20 cellular contexts compared by ENCODE assay signal in genomic region chr18:45085916-45086624, GRCh38.
"Had no signal": no experiment of that assay in that cellular context is flagged by ENCODE, and none has a peak within 500 bp of the region (broad histone marks: within the 10 kb centered on the region; RNA-seq: fewer than 3 reads in every experiment).

No MANE protein-coding gene starts in this region.

- H3K27ac Mint-ChIP-seq: activated CD4-positive, alpha-beta T cell treated with anti-CD3 and anti-CD28 coated beads for 36 hours; activated CD8-positive, alpha-beta T cell treated with anti-CD3 and anti-CD28 coated beads for 36 hours; activated naive CD8-positive, alpha-beta T cell treated with anti-CD3 and anti-CD28 coated beads, Interleukin-2, amount 10 ng/mL, durations not matched to agents 7 days and 5 days; activated T-cell treated with anti-CD3 and anti-CD28 coated beads, Interleukin-2, amount 50 U/mL, for 24 hours; activated T-helper 2 cell treated with anti-CD3 and anti-CD28 coated beads, Interferon-gamma antibody, Interleukin-2, Interleukin-4, amounts not matched to agents 10 μg/mL and 5 μg/mL and 100 μg/mL, durations not matched to agents 14 hours and 24 hours and 36 hours; naive thymus-derived CD8-positive, alpha-beta T cell had no signal

- H3K27me3 ChIP-seq: gastrocnemius medialis, neutrophil, spleen, thyroid gland had no signal

- H3K79me2 ChIP-seq: parathyroid adenoma had no signal

- H3K4me3 ChIP-seq: dorsolateral prefrontal cortex, gastrocnemius medialis, spleen, thyroid gland had no signal

- H3K4me1 Mint-ChIP-seq: activated CD4-positive, alpha-beta T cell treated with anti-CD3 and anti-CD28 coated beads for 36 hours; activated naive CD8-positive, alpha-beta T cell treated with anti-CD3 and anti-CD28 coated beads, Interleukin-2, amount 10 ng/mL, durations not matched to agents 7 days and 5 days had no signal

- H3K4me3 Mint-ChIP-seq: activated CD4-positive, alpha-beta T cell treated with anti-CD3 and anti-CD28 coated beads for 36 hours; activated CD8-positive, alpha-beta T cell treated with anti-CD3 and anti-CD28 coated beads for 36 hours; activated naive CD8-positive, alpha-beta T cell treated with anti-CD3 and anti-CD28 coated beads, Interleukin-2, amount 10 ng/mL, durations not matched to agents 7 days and 5 days; activated T-cell treated with anti-CD3 and anti-CD28 coated beads, Interleukin-2, amount 50 U/mL, for 24 hours; naive thymus-derived CD8-positive, alpha-beta T cell had no signal

- H3K9me3 Mint-ChIP-seq: activated CD8-positive, alpha-beta T cell treated with anti-CD3 and anti-CD28 coated beads for 36 hours had no signal

- ATAC-seq: activated CD4-positive, alpha-beta T cell treated with anti-CD3 and anti-CD28 coated beads for 36 hours; activated CD8-positive, alpha-beta T cell treated with anti-CD3 and anti-CD28 coated beads for 36 hours; gastrocnemius medialis; left ventricle myocardium superior; naive thymus-derived CD8-positive, alpha-beta T cell had no signal

- DNase-seq: activated CD4-positive, alpha-beta T cell treated with anti-CD3 and anti-CD28 coated beads for 36 hours; activated CD8-positive, alpha-beta T cell treated with anti-CD3 and anti-CD28 coated beads for 36 hours; activated naive CD4-positive, alpha-beta T cell treated with Interleukin-2 at 50 U/mL for 16 hours; activated naive CD8-positive, alpha-beta T cell treated with anti-CD3 and anti-CD28 coated beads, Interleukin-2, amount 10 ng/mL, durations not matched to agents 7 days and 5 days; activated T-cell treated with anti-CD3 and anti-CD28 coated beads, Interleukin-2, amount 50 U/mL, for 24 hours; amygdala; central memory CD4-positive, alpha-beta T cell; dorsolateral prefrontal cortex; erythroblast; gastrocnemius medialis; kidney glomerular epithelial cell; left ventricle myocardium superior; naive thymus-derived CD8-positive, alpha-beta T cell; spleen; stimulated activated naive CD4-positive, alpha-beta T cell; thyroid gland; WERI-Rb-1 had no signal

- H3K9ac ChIP-seq: parathyroid adenoma had no signal

- H3K36me3 ChIP-seq: gastrocnemius medialis, neutrophil, spleen, thyroid gland, WERI-Rb-1 had no signal

- H2AFZ ChIP-seq: parathyroid adenoma had no signal

- H3K27ac ChIP-seq: dorsolateral prefrontal cortex, gastrocnemius medialis, neutrophil, parathyroid adenoma, spleen, thyroid gland, WERI-Rb-1 had no signal

- H3K9me3 ChIP-seq: gastrocnemius medialis, neutrophil, thyroid gland had no signal

- H3K36me3 Mint-ChIP-seq: activated naive CD8-positive, alpha-beta T cell treated with anti-CD3 and anti-CD28 coated beads, Interleukin-2, amount 10 ng/mL, durations not matched to agents 7 days and 5 days; naive thymus-derived CD8-positive, alpha-beta T cell had no signal

- H3K4me1 ChIP-seq: parathyroid adenoma had no signal
